15 cellular contexts compared by ENCODE assay signal in the genomic region with DNA sequence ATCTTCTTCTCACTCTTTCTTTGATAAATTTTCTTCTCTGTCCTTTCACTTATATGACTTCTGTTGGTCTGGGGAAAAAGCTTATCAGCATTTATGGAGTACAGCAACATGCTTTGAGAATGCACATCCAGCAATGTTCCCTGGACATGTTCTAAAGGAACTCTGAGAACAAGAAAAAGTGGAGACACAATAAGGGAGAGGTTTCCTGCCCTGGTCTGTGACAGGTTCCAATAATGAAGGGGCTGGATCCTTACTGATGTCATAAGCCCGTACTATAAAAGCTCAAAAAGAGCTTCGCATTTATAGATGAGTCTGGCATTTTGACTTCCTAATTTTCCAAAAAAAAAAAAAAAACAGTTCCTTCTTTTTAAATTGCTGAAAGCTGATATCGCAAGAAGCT.
DNase-seq lines count a peak whose midpoint lies in the region; ATAC-seq and TF ChIP-seq lines count a peak whose summit lies in the region.
"Had no signal": no experiment of that assay in that cellular context is flagged by ENCODE, and none has a peak within 500 bp of the region (broad histone marks: within the 10 kb centered on the region; RNA-seq: fewer than 3 reads in every experiment).

No MANE protein-coding gene starts in this region.

- TF ChIP-seq CTCF in heart right ventricle (IDR thresholded peaks at IDR 0.05) (no peak), neural progenitor cell (IDR thresholded peaks at IDR 0.05) (no peak), brain microvascular endothelial cell (IDR thresholded peaks at IDR 0.05; ENCODE audit: low read depth, low read length, missing control alignments) (no peak), Calu3 (IDR thresholded peaks at IDR 0.05; ENCODE audit: unreplicated experiment) (no peak)

- H2AFZ ChIP-seq in neural progenitor cell (replicated peaks): no peak overlapping the region

- H3K4me1 Mint-ChIP-seq in neural progenitor cell (peaks cover 10% of the 10 kb centered on the region), Calu3 (ENCODE audit: low read depth, unreplicated experiment) (no peaks in the 10 kb centered on the region)

- DNase-seq in CD1c-positive myeloid dendritic cell (ENCODE audit: extremely low spot score) (peak; percentile 11), OCI-M1 (lab: John Stamatoyannopoulos, UW) (peak; percentile 16), heart right ventricle (no peak), neural progenitor cell (ENCODE audit: low spot score) (no peak), brain microvascular endothelial cell (no peak), RKO (ENCODE audit: low spot score) (no peak), Calu3 (no peak)
- DNase-seq: Caco-2; CD8-positive, alpha-beta memory T cell; DMS53; HCEC 1CT; HFFc6 had no signal

- H3K4me2 ChIP-seq in neural progenitor cell: no peak overlapping the region
- H3K4me2 ChIP-seq: A549 had no signal

- CTCF ChIA-PET in Calu3 (lab: Charles Lee): no interaction called here

- BruUV-seq in Calu3 (replicated peaks; lab: Mats Ljungman, UMichigan): no TSS peak

- H3K27me3 Mint-ChIP-seq in neural progenitor cell (ENCODE audit: insufficient read depth, low read depth) (peaks cover 6% of the 10 kb centered on the region), Calu3 (ENCODE audit: unreplicated experiment) (peaks cover 13% of the 10 kb centered on the region)

- H3K36me3 Mint-ChIP-seq in neural progenitor cell (no peaks in the 10 kb centered on the region), Calu3 (ENCODE audit: insufficient read depth, unreplicated experiment) (no peaks in the 10 kb centered on the region)
- H3K36me3 Mint-ChIP-seq: CD14-positive monocyte; CD8-positive, alpha-beta memory T cell had no signal

- intact Hi-C loops in heart right ventricle (cut with DNase I): loop anchor here in 1 of 10 donors (10.0 kb wide), 1 partner anchor 128 kb away; a partner anchor contains a TSS
- intact Hi-C loops in Calu3 (cut with micrococcal nuclease; ENCODE audit: unreplicated experiment): no loop called here

- H3K9me3 Mint-ChIP-seq in neural progenitor cell (no peaks in the 10 kb centered on the region), Calu3 (ENCODE audit: low read depth, unreplicated experiment) (no peaks in the 10 kb centered on the region)

- H3K4me3 Mint-ChIP-seq in neural progenitor cell (no peak overlapping the region), Calu3 (ENCODE audit: low read depth, unreplicated experiment) (no peak overlapping the region)
- H3K4me3 Mint-ChIP-seq: CD8-positive, alpha-beta memory T cell; HFFc6 had no signal

- no peaks in the 10 kb centered on the region for H3F3A ChIP-seq in neural progenitor cell (ENCODE audit: low read depth)

- H3K27ac Mint-ChIP-seq in neural progenitor cell: peak overlapping the region; percentile 42
- no peak overlapping the region for H3K27ac Mint-ChIP-seq in Calu3 (ENCODE audit: unreplicated experiment)
- H3K27ac Mint-ChIP-seq: CD14-positive monocyte; CD8-positive, alpha-beta memory T cell; HFFc6 had no signal

- H3K9ac ChIP-seq in neural progenitor cell: no peak overlapping the region

- H3K36me3 ChIP-seq in heart right ventricle (no peaks in the 10 kb centered on the region), neural progenitor cell (no peaks in the 10 kb centered on the region), brain microvascular endothelial cell (replicated peaks) (no peaks in the 10 kb centered on the region)

- H3K9me3 ChIP-seq in heart right ventricle: no peaks in the 10 kb centered on the region
- H3K9me3 ChIP-seq in neural progenitor cell (ENCODE audit: low read depth): no peaks in the 10 kb centered on the region
- H3K9me3 ChIP-seq: A549, Caco-2 had no signal

- in situ Hi-C loops in brain microvascular endothelial cell (cut with HindIII; ENCODE audit: low pct_ligation_motif_present, low sequenced_read_pairs): no loop called here

- no peaks in the 10 kb centered on the region for H4K20me1 ChIP-seq in neural progenitor cell (ENCODE audit: low read depth)

- WGBS in heart right ventricle, 2 donors: 74 to 82% methylated on average over 3 of the region's 3 CpGs

- H3K27ac ChIP-seq in heart right ventricle (peak overlapping the region in 3 of 10 donors; percentile 37 to 57 (median 54)), neural progenitor cell (no peak overlapping the region), brain microvascular endothelial cell (no peak overlapping the region)
- H3K27ac ChIP-seq: A549 had no signal

- H3K79me2 ChIP-seq in neural progenitor cell (ENCODE audit: low read depth): no peaks in the 10 kb centered on the region

- peak in 6 of 8 donors; percentile 35 to 84 (median 56) for ATAC-seq in heart right ventricle
- ATAC-seq: A549, GM12878 had no signal

- no peak overlapping the region for H3K4me3 ChIP-seq in heart right ventricle
- H3K4me3 ChIP-seq in neural progenitor cell: no peak overlapping the region
- H3K4me3 ChIP-seq in brain microvascular endothelial cell (ENCODE audit: low read depth, low read length): no peak overlapping the region
- H3K4me3 ChIP-seq: A549, GM12878 had no signal

- H3K27me3 ChIP-seq in heart right ventricle (no peaks in the 10 kb centered on the region), neural progenitor cell (peaks cover 29% of the 10 kb centered on the region), brain microvascular endothelial cell (replicated peaks) (no peaks in the 10 kb centered on the region)

- H3K4me1 ChIP-seq in heart right ventricle (peaks cover 8 to 81% (median 45%) of the 10 kb centered on the region in 9 donors), neural progenitor cell (peaks cover 26% of the 10 kb centered on the region)
- H3K4me1 ChIP-seq: A549, Caco-2 had no signal

Comparison
In these comparisons a context has a peak if more than half of its experiments do, and no peak if none do; other contexts are left out.
1. DNase-seq: peak in CD1c-positive myeloid dendritic cell (single experiment) and OCI-M1 (single experiment); none in heart right ventricle (0 of 2), neural progenitor cell (single experiment), brain microvascular endothelial cell (single experiment), RKO (single experiment) and Calu3 (single experiment).